Comparison of ENCODE assay signal across 34 cellular contexts in the genomic region with DNA sequence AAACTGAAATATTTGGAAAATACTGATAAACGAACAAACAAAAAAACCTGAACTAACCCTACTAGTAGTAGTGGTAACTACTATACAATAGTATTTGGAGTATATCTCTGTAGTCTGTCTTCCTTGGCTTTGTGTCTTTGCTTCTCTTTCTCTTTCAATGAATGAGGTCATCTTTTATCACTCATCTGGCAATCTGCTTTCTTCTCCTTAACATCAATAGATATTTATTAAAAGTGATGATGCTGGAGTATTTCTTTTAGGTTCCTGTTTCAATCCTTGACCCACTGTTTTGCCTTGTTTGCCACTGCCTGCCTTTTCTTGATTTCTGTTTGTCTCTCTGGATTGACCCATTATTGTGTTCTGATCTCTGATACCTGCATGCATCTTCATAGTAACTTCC.
"Had no signal": no experiment of that assay in that cellular context is flagged by ENCODE, and none has a peak within 500 bp of the region (broad histone marks: within the 10 kb centered on the region; RNA-seq: fewer than 3 reads in every experiment).

No MANE protein-coding gene starts in this region.

- H3K27ac ChIP-seq: Peyer's patch, RWPE1 had no signal

- H3K9me3 ChIP-seq: MG63, Peyer's patch had no signal

- H3K4me1 Mint-ChIP-seq: activated CD4-positive, alpha-beta T cell treated with anti-CD3 and anti-CD28 coated beads for 36 hours; activated CD4-positive, alpha-beta T cell treated with anti-CD3 and anti-CD28 coated beads, Interleukin-2, amount 10 ng/mL, durations not matched to agents 7 days and 5 days; activated naive CD8-positive, alpha-beta T cell treated with anti-CD3 and anti-CD28 coated beads, Interleukin-2, amount 50 U/mL, for 24 hours had no signal

- H3K4me3 Mint-ChIP-seq: activated CD4-positive, alpha-beta T cell treated with anti-CD3 and anti-CD28 coated beads for 36 hours; activated CD4-positive, alpha-beta T cell treated with anti-CD3 and anti-CD28 coated beads, Interleukin-2, amount 10 ng/mL, durations not matched to agents 7 days and 5 days; activated CD8-positive, alpha-beta T cell treated with anti-CD3 and anti-CD28 coated beads, Interleukin-2, amount 10 ng/mL, durations not matched to agents 7 days and 5 days; activated naive CD4-positive, alpha-beta T cell treated with anti-CD3 and anti-CD28 coated beads for 36 hours; activated naive CD8-positive, alpha-beta T cell; activated naive CD8-positive, alpha-beta T cell treated with anti-CD3 and anti-CD28 coated beads, Interleukin-2, amount 50 U/mL, for 24 hours; activated T-cell treated with anti-CD3 and anti-CD28 coated beads, Interleukin-2, amount 50 U/mL, for 24 hours; brain; T-helper 1 cell treated with Interleukin-12 subunit alpha and Interleukin-12 subunit beta and Interleukin-4 antibody, amounts not matched to agents 30 μg/mL and 1 μg/mL, for 36 hours; T-helper 2 cell treated with Interferon-gamma antibody and Interleukin-4, amounts not matched to agents 5 μg/mL and 100 μg/mL, for 36 hours had no signal

- H3K27ac Mint-ChIP-seq: activated CD4-positive, alpha-beta T cell treated with anti-CD3 and anti-CD28 coated beads for 36 hours; activated CD4-positive, alpha-beta T cell treated with anti-CD3 and anti-CD28 coated beads, Interleukin-2, amount 10 ng/mL, durations not matched to agents 7 days and 5 days; activated CD8-positive, alpha-beta T cell treated with anti-CD3 and anti-CD28 coated beads, Interleukin-2, amount 10 ng/mL, durations not matched to agents 7 days and 5 days; activated naive CD4-positive, alpha-beta T cell treated with anti-CD3 and anti-CD28 coated beads for 36 hours; activated naive CD8-positive, alpha-beta T cell; activated naive CD8-positive, alpha-beta T cell treated with anti-CD3 and anti-CD28 coated beads, Interleukin-2, amount 50 U/mL, for 24 hours; activated T-cell treated with anti-CD3 and anti-CD28 coated beads, Interleukin-2, amount 50 U/mL, for 24 hours; activated T-helper 2 cell treated with anti-CD3 and anti-CD28 coated beads, Interferon-gamma antibody, Interleukin-2, Interleukin-4, amounts not matched to agents 10 μg/mL and 5 μg/mL and 100 μg/mL, durations not matched to agents 14 hours and 24 hours and 36 hours; T-helper 1 cell treated with Interleukin-12 subunit alpha and Interleukin-12 subunit beta and Interleukin-4 antibody, amounts not matched to agents 30 μg/mL and 1 μg/mL, for 36 hours; T-helper 2 cell treated with Interferon-gamma antibody and Interleukin-4, amounts not matched to agents 5 μg/mL and 100 μg/mL, for 36 hours had no signal

- ATAC-seq: activated CD4-positive, alpha-beta T cell treated with anti-CD3 and anti-CD28 coated beads for 36 hours; activated CD4-positive, CD25-positive, alpha-beta regulatory T cell treated with anti-CD3 and anti-CD28 coated beads, Interleukin-2, amount 50 U/mL, for 24 hours; activated CD8-positive, alpha-beta T cell treated with anti-CD3 and anti-CD28 coated beads, Interleukin-2, amount 10 ng/mL, durations not matched to agents 7 days and 5 days; activated naive CD8-positive, alpha-beta T cell treated with anti-CD3 and anti-CD28 coated beads, Interleukin-2, amount 50 U/mL, for 24 hours; PC-3; Right ventricle myocardium inferior had no signal

- DNase-seq: activated CD4-positive, alpha-beta T cell treated with anti-CD3 and anti-CD28 coated beads for 36 hours; activated CD4-positive, alpha-beta T cell treated with anti-CD3 and anti-CD28 coated beads, Interleukin-2, amount 10 ng/mL, durations not matched to agents 7 days and 5 days; activated CD4-positive, alpha-beta T cell treated with anti-CD3 and anti-CD28 coated beads, Interleukin-2, amount 50 U/mL, for 48 hours; activated CD8-positive, alpha-beta T cell treated with anti-CD3 and anti-CD28 coated beads, Interleukin-2, amount 10 ng/mL, durations not matched to agents 7 days and 5 days; activated gamma-delta T cell; activated naive CD4-positive, alpha-beta T cell treated with anti-CD3 and anti-CD28 coated beads for 36 hours; activated naive CD8-positive, alpha-beta T cell treated with anti-CD3 and anti-CD28 coated beads, Interleukin-2, amount 50 U/mL, for 24 hours; activated T-cell treated with anti-CD3 and anti-CD28 coated beads, Interleukin-2, amount 50 U/mL, for 24 hours; anterior cingulate cortex; caudate nucleus; cerebellar nuclear complex; Kasumi-1; KG1; MG63; NCI-H1048; NCI-H1105 treated with DMSO at 0.1 percent for 48 hours; NCI-H1436; NCI-H1694; NCI-H1930; NCI-H2081 treated with DMSO at 0.1 percent for 48 hours; NCI-H345; NCI-H524 treated with DMSO at 0.1 percent for 48 hours; NK-92 treated with Interleukin-12 subunit alpha and Interleukin-12 subunit beta, amount 100 ng/mL, for 24 hours; PC-3; Peyer's patch; SIG-M5 had no signal

- H3K4me1 ChIP-seq: Peyer's patch had no signal

- H3K27me3 ChIP-seq: MG63, Peyer's patch had no signal

- H3K9me3 Mint-ChIP-seq: activated CD4-positive, alpha-beta T cell treated with anti-CD3 and anti-CD28 coated beads, Interleukin-2, amount 10 ng/mL, durations not matched to agents 7 days and 5 days; activated naive CD4-positive, alpha-beta T cell treated with anti-CD3 and anti-CD28 coated beads for 36 hours; activated naive CD8-positive, alpha-beta T cell treated with anti-CD3 and anti-CD28 coated beads, Interleukin-2, amount 50 U/mL, for 24 hours; activated T-cell treated with anti-CD3 and anti-CD28 coated beads, Interleukin-2, amount 50 U/mL, for 24 hours; activated T-helper 2 cell treated with anti-CD3 and anti-CD28 coated beads, Interferon-gamma antibody, Interleukin-2, Interleukin-4, amounts not matched to agents 10 μg/mL and 5 μg/mL and 100 μg/mL, durations not matched to agents 14 hours and 24 hours and 36 hours; brain; T-helper 1 cell treated with Interleukin-12 subunit alpha and Interleukin-12 subunit beta and Interleukin-4 antibody, amounts not matched to agents 30 μg/mL and 1 μg/mL, for 36 hours; T-helper 2 cell treated with Interferon-gamma antibody and Interleukin-4, amounts not matched to agents 5 μg/mL and 100 μg/mL, for 36 hours had no signal

- H3K4me3 ChIP-seq: MG63, Peyer's patch had no signal

- H3K36me3 ChIP-seq: MG63, Peyer's patch had no signal

- H3K36me3 Mint-ChIP-seq: activated naive CD8-positive, alpha-beta T cell; brain had no signal
